In genomic region chr1:73980324-73981040, GRCh38 we compare ENCODE assay signal across 1 cellular context.
TF ChIP-seq lines count a peak whose summit lies in the region.

No MANE protein-coding gene starts in this region.

TF ChIP-seq in HepG2, 621 proteins besides CTCF, POLR2A, EP300 and RAD21 (continued from another document):
- TF ChIP-seq ZBTB33 (CRISPR knock-in tag; IDR thresholded peaks at IDR 0.05) (no peak), ZMAT3 (CRISPR knock-in tag; conservative IDR thresholded peaks at IDR 0.05) (no peak), SAFB2 (CRISPR knock-in tag; IDR thresholded peaks at IDR 0.05; ENCODE audit: borderline replicate concordance, low read depth) (no peak), CENPX (CRISPR knock-in tag; IDR thresholded peaks at IDR 0.05) (no peak), HOXA7 (CRISPR knock-in tag; IDR thresholded peaks at IDR 0.05) (no peak), ZNF235 (CRISPR knock-in tag; IDR thresholded peaks at IDR 0.05; ENCODE audit: borderline replicate concordance) (no peak), PAX8 (CRISPR knock-in tag; IDR thresholded peaks at IDR 0.05; ENCODE audit: borderline replicate concordance) (no peak), JARID2 (CRISPR knock-in tag; IDR thresholded peaks at IDR 0.05; ENCODE audit: insufficient replicate concordance) (no peak), GTF3A (CRISPR knock-in tag; conservative IDR thresholded peaks at IDR 0.05) (no peak), SKIL (CRISPR knock-in tag; IDR thresholded peaks at IDR 0.05; ENCODE audit: borderline replicate concordance) (no peak)
- TF ChIP-seq, protein P1, sequence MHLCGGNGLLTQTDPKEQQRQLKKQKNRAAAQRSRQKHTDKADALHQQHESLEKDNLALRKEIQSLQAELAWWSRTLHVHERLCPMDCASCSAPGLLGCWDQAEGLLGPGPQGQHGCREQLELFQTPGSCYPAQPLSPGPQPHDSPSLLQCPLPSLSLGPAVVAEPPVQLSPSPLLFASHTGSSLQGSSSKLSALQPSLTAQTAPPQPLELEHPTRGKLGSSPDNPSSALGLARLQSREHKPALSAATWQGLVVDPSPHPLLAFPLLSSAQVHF (CRISPR knock-in tag; IDR thresholded peaks at IDR 0.05): no peak
- TF ChIP-seq, protein P2, sequence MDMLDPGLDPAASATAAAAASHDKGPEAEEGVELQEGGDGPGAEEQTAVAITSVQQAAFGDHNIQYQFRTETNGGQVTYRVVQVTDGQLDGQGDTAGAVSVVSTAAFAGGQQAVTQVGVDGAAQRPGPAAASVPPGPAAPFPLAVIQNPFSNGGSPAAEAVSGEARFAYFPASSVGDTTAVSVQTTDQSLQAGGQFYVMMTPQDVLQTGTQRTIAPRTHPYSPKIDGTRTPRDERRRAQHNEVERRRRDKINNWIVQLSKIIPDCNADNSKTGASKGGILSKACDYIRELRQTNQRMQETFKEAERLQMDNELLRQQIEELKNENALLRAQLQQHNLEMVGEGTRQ (IDR thresholded peaks at IDR 0.05; ENCODE audit: low read depth, low read length): no peak
- TF ChIP-seq, protein P2 (CRISPR knock-in tag; IDR thresholded peaks at IDR 0.05; ENCODE audit: borderline replicate concordance): no peak
